Comparison of ENCODE assay signal across 1 cellular context in genomic region chr2:177394622-177395021, GRCh38.
TF ChIP-seq lines count a peak whose summit lies in the region.

No MANE protein-coding gene starts in this region.

TF ChIP-seq in A549, 52 proteins besides CTCF, POLR2A, EP300 and RAD21 (continued from another document):
- TF ChIP-seq, protein P1, sequence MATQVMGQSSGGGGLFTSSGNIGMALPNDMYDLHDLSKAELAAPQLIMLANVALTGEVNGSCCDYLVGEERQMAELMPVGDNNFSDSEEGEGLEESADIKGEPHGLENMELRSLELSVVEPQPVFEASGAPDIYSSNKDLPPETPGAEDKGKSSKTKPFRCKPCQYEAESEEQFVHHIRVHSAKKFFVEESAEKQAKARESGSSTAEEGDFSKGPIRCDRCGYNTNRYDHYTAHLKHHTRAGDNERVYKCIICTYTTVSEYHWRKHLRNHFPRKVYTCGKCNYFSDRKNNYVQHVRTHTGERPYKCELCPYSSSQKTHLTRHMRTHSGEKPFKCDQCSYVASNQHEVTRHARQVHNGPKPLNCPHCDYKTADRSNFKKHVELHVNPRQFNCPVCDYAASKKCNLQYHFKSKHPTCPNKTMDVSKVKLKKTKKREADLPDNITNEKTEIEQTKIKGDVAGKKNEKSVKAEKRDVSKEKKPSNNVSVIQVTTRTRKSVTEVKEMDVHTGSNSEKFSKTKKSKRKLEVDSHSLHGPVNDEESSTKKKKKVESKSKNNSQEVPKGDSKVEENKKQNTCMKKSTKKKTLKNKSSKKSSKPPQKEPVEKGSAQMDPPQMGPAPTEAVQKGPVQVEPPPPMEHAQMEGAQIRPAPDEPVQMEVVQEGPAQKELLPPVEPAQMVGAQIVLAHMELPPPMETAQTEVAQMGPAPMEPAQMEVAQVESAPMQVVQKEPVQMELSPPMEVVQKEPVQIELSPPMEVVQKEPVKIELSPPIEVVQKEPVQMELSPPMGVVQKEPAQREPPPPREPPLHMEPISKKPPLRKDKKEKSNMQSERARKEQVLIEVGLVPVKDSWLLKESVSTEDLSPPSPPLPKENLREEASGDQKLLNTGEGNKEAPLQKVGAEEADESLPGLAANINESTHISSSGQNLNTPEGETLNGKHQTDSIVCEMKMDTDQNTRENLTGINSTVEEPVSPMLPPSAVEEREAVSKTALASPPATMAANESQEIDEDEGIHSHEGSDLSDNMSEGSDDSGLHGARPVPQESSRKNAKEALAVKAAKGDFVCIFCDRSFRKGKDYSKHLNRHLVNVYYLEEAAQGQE (IDR thresholded peaks at IDR 0.05), result no peak
- TF ChIP-seq, protein P2, sequence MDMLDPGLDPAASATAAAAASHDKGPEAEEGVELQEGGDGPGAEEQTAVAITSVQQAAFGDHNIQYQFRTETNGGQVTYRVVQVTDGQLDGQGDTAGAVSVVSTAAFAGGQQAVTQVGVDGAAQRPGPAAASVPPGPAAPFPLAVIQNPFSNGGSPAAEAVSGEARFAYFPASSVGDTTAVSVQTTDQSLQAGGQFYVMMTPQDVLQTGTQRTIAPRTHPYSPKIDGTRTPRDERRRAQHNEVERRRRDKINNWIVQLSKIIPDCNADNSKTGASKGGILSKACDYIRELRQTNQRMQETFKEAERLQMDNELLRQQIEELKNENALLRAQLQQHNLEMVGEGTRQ (IDR thresholded peaks at IDR 0.05), result no peak
- TF ChIP-seq RCOR1 (IDR thresholded peaks at IDR 0.05; ENCODE audit: low read depth, low read length), result no peak
- TF ChIP-seq GATA3 (IDR thresholded peaks at IDR 0.05; ENCODE audit: borderline replicate concordance), result no peak
- no peak for TF ChIP-seq RARB (CRISPR knock-in tag; IDR thresholded peaks at IDR 0.05)
- TF ChIP-seq MYC (IDR thresholded peaks at IDR 0.05; ENCODE audit: borderline replicate concordance, low read length), result no peak
- no peak for TF ChIP-seq ZSCAN20 (CRISPR knock-in tag; IDR thresholded peaks at IDR 0.05)
- no peak for TF ChIP-seq FOSL2 (IDR thresholded peaks at IDR 0.05)
- no peak for TF ChIP-seq FOSL2 (CRISPR knock-in tag; IDR thresholded peaks at IDR 0.05)
